Comparison of ENCODE assay signal across 8 cellular contexts in genomic region chr6:15400572-15401004, GRCh38.
A peak's percentile ranks its signal among the peaks of the same experiment; 100 is the strongest.
DNase-seq lines count a peak whose midpoint lies in the region; ATAC-seq and TF ChIP-seq lines count a peak whose summit lies in the region.

No MANE protein-coding gene starts in this region.

- H3K9me3 ChIP-seq in SK-N-MC (ENCODE audit: low read depth, low read length) (no peaks in the 10 kb centered on the region), endodermal cell (ENCODE audit: control insufficient read depth, low read length) (no peaks in the 10 kb centered on the region), muscle layer of colon (ENCODE audit: low read length) (no peaks in the 10 kb centered on the region), aorta (ENCODE audit: control insufficient read depth, low read length) (no peaks in the 10 kb centered on the region)

- H3K27me3 ChIP-seq in endodermal cell (ENCODE audit: control insufficient read depth, insufficient read depth, low read length, poor library complexity, severe bottlenecking) (no peaks in the 10 kb centered on the region), muscle layer of colon (ENCODE audit: control insufficient read depth in 1 of 2, insufficient read depth in 2 of 2, low read length in 2 of 2) (no peaks in the 10 kb centered on the region), aorta (ENCODE audit: control insufficient read depth in 1 of 2, insufficient read depth in 2 of 2, low read length in 1 of 2) (no peaks in the 10 kb centered on the region)

- peaks cover 52% of the 10 kb centered on the region for H3K4me1 ChIP-seq in endodermal cell (ENCODE audit: control insufficient read depth, insufficient read depth, low read length)
- peaks cover 20% of the 10 kb centered on the region for H3K4me1 ChIP-seq in muscle layer of colon (ENCODE audit: insufficient read depth, low read length)
- H3K4me1 ChIP-seq in aorta (ENCODE audit: control insufficient read depth in 1 of 2, insufficient read depth in 2 of 2, low read length in 2 of 2) = peaks cover 0 to 4% of the 10 kb centered on the region in 2 donors

- H3K4me3 Mint-ChIP-seq in endodermal cell = peak overlapping the region; percentile 50

- H3K36me3 Mint-ChIP-seq in endodermal cell (ENCODE audit: low read depth) = no peaks in the 10 kb centered on the region

- H3K36me3 ChIP-seq in SK-N-MC (ENCODE audit: insufficient read depth, low read length) (no peaks in the 10 kb centered on the region), endodermal cell (ENCODE audit: control insufficient read depth, insufficient read depth, low read length) (no peaks in the 10 kb centered on the region), muscle layer of colon (ENCODE audit: insufficient read depth, low read length) (no peaks in the 10 kb centered on the region), aorta (ENCODE audit: control insufficient read depth in 1 of 2, insufficient read depth in 2 of 2, low read length in 1 of 2) (no peaks in the 10 kb centered on the region)

- peak overlapping the region; percentile 80 for H3K27ac Mint-ChIP-seq in endodermal cell

- peaks cover 71% of the 10 kb centered on the region for H3K4me1 Mint-ChIP-seq in endodermal cell

- H3K4me3 ChIP-seq in SK-N-MC (peak overlapping the region; percentile 74), endodermal cell (ENCODE audit: low read length) (peak overlapping the region; percentile 56), muscle layer of colon (ENCODE audit: low read depth in 1 of 2, low read length in 2 of 2) (peak overlapping the region; percentile 21 to 51), aorta (ENCODE audit: low read length in 2 of 2) (peak overlapping the region in 1 of 2 donors; percentile 5)

- WGBS in endodermal cell (ENCODE audit: insufficient coverage in 1 of 2, insufficient read length in 1 of 2), 2 experiments = 46% methylated on average over 14 of the region's 14 CpGs; no CpG with 5 or more reads in 1 of the 2 experiments
- 10 to 16% methylated on average over 14 of the region's 14 CpGs for WGBS in aorta, 2 donors

- intact Hi-C loops in aorta (cut with DNase I) = no loop called here

- H3K27me3 Mint-ChIP-seq in endodermal cell (ENCODE audit: insufficient read depth) = no peaks in the 10 kb centered on the region

- no peak for TF ChIP-seq CTCF in endodermal cell (conservative IDR thresholded peaks at IDR 0.05)
- no peak for TF ChIP-seq CTCF in GM20000 (IDR thresholded peaks at IDR 0.05; ENCODE audit: extremely low read depth, missing control alignments)

- H3K27ac ChIP-seq in SK-N-MC = peak overlapping the region; percentile 85
- peak overlapping the region; percentile 59 for H3K27ac ChIP-seq in endodermal cell (ENCODE audit: low read depth, low read length)
- peak overlapping the region; percentile 61 for H3K27ac ChIP-seq in muscle layer of colon (ENCODE audit: low read depth, low read length)
- no peak overlapping the region for H3K27ac ChIP-seq in aorta (ENCODE audit: low read depth in 1 of 2, low read length in 2 of 2)

- H3K9me3 Mint-ChIP-seq in endodermal cell = no peaks in the 10 kb centered on the region

- peak; percentile 50 for ATAC-seq in aorta (ENCODE audit: low FRiP score)

- peak; percentile 31 for DNase-seq in stimulated activated CD4-positive, alpha-beta T cell treated with anti-CD3 and anti-CD28 coated beads, Interleukin-1b, Interleukin-23, amount 100 ng/mL, for 48 hours
- DNase-seq in stimulated activated CD4-positive, alpha-beta T cell treated with anti-CD3 and anti-CD28 coated beads, Interleukin-4, amount 100 ng/mL, for 1 hour = no peak
- no peak for DNase-seq in SK-N-MC (ENCODE audit: low read depth, low spot score)
- peak; percentile 64 for DNase-seq in endodermal cell
- DNase-seq in aorta = peak; percentile 65 to 79
- DNase-seq in GM20000 (ENCODE audit: low spot score) = no peak
- no peak for DNase-seq in central memory CD4-positive, alpha-beta T cell

- H3K9ac ChIP-seq in SK-N-MC (ENCODE audit: insufficient read length) (no peak overlapping the region), endodermal cell (ENCODE audit: extremely low read depth, low read length, poor library complexity, severe bottlenecking) (peak overlapping the region; percentile 24), muscle layer of colon (ENCODE audit: low read length) (no peak overlapping the region)

Comparison
In these comparisons a context has a peak if more than half of its experiments do, and no peak if none do; other contexts are left out.
1. DNase-seq: peak in stimulated activated CD4-positive, alpha-beta T cell treated with anti-CD3 and anti-CD28 coated beads, Interleukin-1b, Interleukin-23, amount 100 ng/mL, for 48 hours (single experiment), endodermal cell (single experiment) and aorta (2 of 2); none in stimulated activated CD4-positive, alpha-beta T cell treated with anti-CD3 and anti-CD28 coated beads, Interleukin-4, amount 100 ng/mL, for 1 hour (single experiment), SK-N-MC (single experiment), GM20000 (single experiment) and central memory CD4-positive, alpha-beta T cell (single experiment).
2. H3K27ac ChIP-seq: peak in SK-N-MC (single experiment), endodermal cell (single experiment) and muscle layer of colon (single experiment); none in aorta (0 of 2).